In the genomic region with DNA sequence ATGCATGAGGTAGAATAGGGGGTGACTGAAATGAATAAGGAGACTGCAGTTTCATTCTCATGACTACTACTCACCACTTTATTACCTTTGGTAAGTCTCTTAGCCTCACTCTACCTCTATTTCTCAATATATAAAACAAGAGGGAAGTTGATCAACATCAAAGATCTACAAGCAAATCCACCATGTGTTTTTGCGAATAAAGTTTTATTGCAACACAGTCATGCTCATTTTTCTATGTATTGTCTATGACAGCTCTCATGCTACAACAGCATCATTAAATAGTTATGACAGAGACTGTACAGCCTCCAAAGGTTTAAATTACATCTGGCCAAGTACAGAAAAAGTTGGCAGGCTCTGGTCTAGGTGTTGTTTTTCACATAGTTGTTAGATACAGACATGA, we compare ENCODE assay signal across 34 cellular contexts.
"Had no signal": no experiment of that assay in that cellular context is flagged by ENCODE, and none has a peak within 500 bp of the region (broad histone marks: within the 10 kb centered on the region; RNA-seq: fewer than 3 reads in every experiment).

No MANE protein-coding gene starts in this region.

- H3K9me3 ChIP-seq: MG63 had no signal

- DNase-seq: Karpas-422, Kasumi-1, MG63, MM.1S, MV-4-11, NCI-H1048, NCI-H1092, NCI-H1092 treated with DMSO at 0.1 percent for 48 hours, NCI-H1105, NCI-H1105 treated with DMSO at 0.1 percent for 48 hours, NCI-H1417, NCI-H1417 treated with DMSO at 0.1 percent for 48 hours, NCI-H1436, NCI-H1436 treated with DMSO at 0.1 percent for 48 hours, NCI-H146, NCI-H1694, NCI-H1694 treated with DMSO at 0.1 percent for 48 hours, NCI-H187, NCI-H187 treated with DMSO at 0.1 percent for 48 hours, NCI-H1930, NCI-H2029, NCI-H2029 treated with DMSO at 0.1 percent for 48 hours, NCI-H2081, NCI-H2081 treated with DMSO at 0.1 percent for 48 hours, NCI-H2107, NCI-H2171, NCI-H2171 treated with DMSO at 0.1 percent for 48 hours, NCI-H2227 treated with DMSO at 0.1 percent for 48 hours, NCI-H226, NCI-H345, NCI-H446, NCI-H446 treated with DMSO at 0.1 percent for 48 hours, NCI-H510A, NCI-H510A treated with DMSO at 0.1 percent for 48 hours had no signal

- H3K4me3 ChIP-seq: MG63 had no signal

- H3K27me3 ChIP-seq: MG63 had no signal

- H3K36me3 ChIP-seq: MG63 had no signal
